Comparison of ENCODE assay signal across 1 cellular context in genomic region chr6:22027226-22027725, GRCh38.
TF ChIP-seq lines count a peak whose summit lies in the region.

No MANE protein-coding gene starts in this region.

TF ChIP-seq in IMR-90, 13 proteins besides CTCF, POLR2A, EP300 and RAD21:
- TF ChIP-seq SMC3 (IDR thresholded peaks at IDR 0.05; ENCODE audit: low read depth, low read length), result no peak
- TF ChIP-seq ELK1 (IDR thresholded peaks at IDR 0.05; ENCODE audit: borderline replicate concordance, low read depth, low read length), result no peak
- TF ChIP-seq CEBPB (IDR thresholded peaks at IDR 0.05; ENCODE audit: low read depth, low read length), result no peak
- no peak for TF ChIP-seq RCOR1 (IDR thresholded peaks at IDR 0.05; ENCODE audit: insufficient replicate concordance, low read length)
- TF ChIP-seq MXI1 (IDR thresholded peaks at IDR 0.05; ENCODE audit: borderline replicate concordance, low read depth, low read length), result no peak
- no peak for TF ChIP-seq USF2 (IDR thresholded peaks at IDR 0.05; ENCODE audit: low read depth, low read length)
- no peak for TF ChIP-seq NFE2L2 (IDR thresholded peaks at IDR 0.05; ENCODE audit: low read depth, low read length)
- TF ChIP-seq FOS (IDR thresholded peaks at IDR 0.05; ENCODE audit: low read depth, low read length), result no peak
- TF ChIP-seq MAFK (IDR thresholded peaks at IDR 0.05; ENCODE audit: low read depth, low read length), result no peak
- no peak for TF ChIP-seq CHD1 (IDR thresholded peaks at IDR 0.05; ENCODE audit: low read depth, low read length)
- TF ChIP-seq RFX5 (IDR thresholded peaks at IDR 0.05; ENCODE audit: low read depth, low read length), result no peak
- no peak for TF ChIP-seq MAZ (IDR thresholded peaks at IDR 0.05; ENCODE audit: borderline replicate concordance, low read depth, low read length)
- TF ChIP-seq BHLHE40 (IDR thresholded peaks at IDR 0.05; ENCODE audit: low read depth, low read length), result no peak
